9 cellular contexts compared by ENCODE assay signal in the genomic region with DNA sequence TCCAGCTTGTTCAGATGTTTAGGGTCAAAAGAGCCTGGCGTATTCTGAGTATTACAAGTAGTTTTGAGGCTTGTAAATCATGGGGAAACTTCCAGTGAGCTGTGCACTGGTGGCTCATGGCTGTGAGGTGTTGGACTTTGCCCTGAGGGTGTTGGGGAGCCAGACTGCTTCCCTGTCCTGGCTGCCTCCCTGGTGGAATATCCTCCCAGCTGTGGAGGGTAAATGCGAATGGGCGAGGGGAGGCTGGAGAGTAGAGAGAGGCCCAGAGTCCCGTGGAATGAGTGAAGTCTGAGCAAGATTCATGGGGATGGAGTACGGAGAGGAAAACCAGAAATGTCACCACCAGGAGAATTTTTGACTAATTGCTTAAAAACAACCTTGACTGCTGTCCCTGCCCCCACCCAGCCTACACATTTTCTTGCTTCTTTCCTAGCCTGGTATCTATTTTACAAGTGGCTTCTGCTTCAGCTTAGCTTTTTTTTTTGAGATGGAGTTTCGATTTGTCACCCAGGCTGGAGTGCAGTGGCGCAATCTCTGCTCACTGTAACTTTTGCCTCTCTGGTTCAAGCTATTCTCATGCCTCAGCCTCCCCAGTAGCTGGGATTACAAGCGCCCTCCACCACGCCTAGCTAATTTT. TPM values are rescaled to one million over a fixed set of nuclear protein-coding genes. Genes with fewer than 3 reads are reported as not detected.
DNase-seq lines count a peak whose midpoint lies in the region; ATAC-seq and TF ChIP-seq lines count a peak whose summit lies in the region.
"Had no signal": no experiment of that assay in that cellular context is flagged by ENCODE, and none has a peak within 500 bp of the region (broad histone marks: within the 10 kb centered on the region; RNA-seq: fewer than 3 reads in every experiment).

No MANE protein-coding gene starts in this region.

- H3K79me2 ChIP-seq in hepatocyte: peaks cover 72% of the 10 kb centered on the region

- peak overlapping the region; percentile 96 for H3K27ac ChIP-seq in hepatocyte

- H3K9me2 ChIP-seq in hepatocyte (replicated peaks; ENCODE audit: insufficient read depth): no peaks in the 10 kb centered on the region

- no peaks in the 10 kb centered on the region for H3K9me3 ChIP-seq in hepatocyte (ENCODE audit: low read depth)

- WGBS in hepatocyte (ENCODE audit: low lambda C conversion rate, missing lambda C conversion rate): 68% methylated on average over 9 of the region's 9 CpGs

- no peaks in the 10 kb centered on the region for H3K36me3 ChIP-seq in hepatocyte (replicated peaks; ENCODE audit: insufficient read depth, low read depth)

- H3K4me1 ChIP-seq in hepatocyte (ENCODE audit: insufficient read depth): peaks cover 33% of the 10 kb centered on the region

- peak; percentile 82 for DNase-seq in HT-29 (ENCODE audit: low spot score)
- DNase-seq in activated CD4-positive, alpha-beta T cell treated with anti-CD3 and anti-CD28 coated beads, Interleukin-2, amount 50 U/mL, for 48 hours: peak; percentile 80 to 87
- DNase-seq in hepatocyte (ENCODE audit: low spot score): peak; percentile 73
- DNase-seq in stimulated activated CD8-positive, alpha-beta memory T cell treated with anti-CD3 and anti-CD28 coated beads, Interleukin-4, amount 100 ng/mL, for 24 hours (ENCODE audit: low read depth): peak; percentile 60
- no peak for DNase-seq in NCI-H1417 treated with DMSO at 0.1 percent for 48 hours (lab: John Stamatoyannopoulos, UW)
- DNase-seq in C1 segment of cervical spinal cord (lab: John Stamatoyannopoulos, UW): no peak
- no peak for DNase-seq in NCI-H446 (lab: John Stamatoyannopoulos, UW)
- DNase-seq: effector CD4-positive, alpha-beta T cell had no signal

- H2AFZ ChIP-seq in hepatocyte: no peak overlapping the region

- ATAC-seq in GM18870 (IDR thresholded peaks at IDR 0.05; ENCODE audit: unreplicated experiment): no peak

- H3K4me3 ChIP-seq in hepatocyte: no peak overlapping the region

- H3K4me2 ChIP-seq in hepatocyte: peak overlapping the region; percentile 75

- H3K27me3 ChIP-seq in hepatocyte: no peaks in the 10 kb centered on the region

- H4K20me1 ChIP-seq in hepatocyte (ENCODE audit: insufficient read depth, poor library complexity, severe bottlenecking): peaks cover 3% of the 10 kb centered on the region

- no peak for TF ChIP-seq CTCF in hepatocyte (IDR thresholded peaks at IDR 0.05; ENCODE audit: poor library complexity)

RNA-seq across cellular contexts. Expression of a gene that starts 3.7 kb away (rescaled TPM):
- 252 and 361 TPM in 2 replicates for total RNA-seq in HT-29 (2014; rRNA removed; shearing (Covaris generic))
- 25.1 and 33.2 TPM in 2 replicates for total RNA-seq in hepatocyte
- polyA plus RNA-seq in hepatocyte: 86.9 and 95.0 TPM in 2 replicates

RNA-seq across cellular contexts. Expression of a gene that starts 4.5 kb away (rescaled TPM):
- 1.9 and 2.6 TPM in 2 replicates for total RNA-seq in HT-29 (2014; rRNA removed; shearing (Covaris generic))
- total RNA-seq in hepatocyte: 3.2 and 3.8 TPM in 2 replicates
- 14.8 and 19.1 TPM in 2 replicates for polyA plus RNA-seq in hepatocyte

RNA-seq across cellular contexts. Expression of a gene that starts 20.6 kb away (rescaled TPM):
- 15.8 TPM in 2 replicates for total RNA-seq in HT-29 (2014; rRNA removed; shearing (Covaris generic))
- total RNA-seq in hepatocyte: 0.88 TPM in 1 of 2 replicates, not detected in the other
- polyA plus RNA-seq in hepatocyte: 0.86 and 2.0 TPM in 2 replicates

RNA-seq across cellular contexts. Expression of a gene that starts 23.3 kb away (rescaled TPM):
- 36.0 and 51.3 TPM in 2 replicates for total RNA-seq in HT-29 (2014; rRNA removed; shearing (Covaris generic))
- total RNA-seq in hepatocyte: 20.2 and 29.1 TPM in 2 replicates
- 49.3 and 60.8 TPM in 2 replicates for polyA plus RNA-seq in hepatocyte

RNA-seq across cellular contexts. Expression of a gene that starts 37.8 kb away (rescaled TPM):
- total RNA-seq in HT-29 (2014; rRNA removed; shearing (Covaris generic)): 52.2 and 58.5 TPM in 2 replicates
- total RNA-seq in hepatocyte: 52.3 and 52.9 TPM in 2 replicates
- 67.6 and 75.8 TPM in 2 replicates for polyA plus RNA-seq in hepatocyte

Comparison
In these comparisons a context has a peak if more than half of its experiments do, and no peak if none do; other contexts are left out.
1. DNase-seq: peak in HT-29 (single experiment), activated CD4-positive, alpha-beta T cell treated with anti-CD3 and anti-CD28 coated beads, Interleukin-2, amount 50 U/mL, for 48 hours (2 of 2), hepatocyte (single experiment) and stimulated activated CD8-positive, alpha-beta memory T cell treated with anti-CD3 and anti-CD28 coated beads, Interleukin-4, amount 100 ng/mL, for 24 hours (single experiment); none in NCI-H1417 treated with DMSO at 0.1 percent for 48 hours (single experiment), C1 segment of cervical spinal cord (0 of 14) and NCI-H446 (0 of 2).